Comparison of ENCODE assay signal across 18 cellular contexts in genomic region chr12:67884596-67884995, GRCh38.
DNase-seq lines count a peak whose midpoint lies in the region; ATAC-seq and TF ChIP-seq lines count a peak whose summit lies in the region.
"Had no signal": no experiment of that assay in that cellular context is flagged by ENCODE, and none has a peak within 500 bp of the region (broad histone marks: within the 10 kb centered on the region; RNA-seq: fewer than 3 reads in every experiment).

No MANE protein-coding gene starts in this region.

- peaks cover 28% of the 10 kb centered on the region for H3K4me1 Mint-ChIP-seq in GM23338

- H4K20me1 ChIP-seq in GM23338 (replicated peaks; ENCODE audit: insufficient read depth) = no peaks in the 10 kb centered on the region

- no peaks in the 10 kb centered on the region for H3K36me3 Mint-ChIP-seq in GM23338 (ENCODE audit: low read depth)

- no peak overlapping the region for H3K4me3 ChIP-seq in GM23338
- no peak overlapping the region for H3K4me3 ChIP-seq in skeletal muscle tissue (ENCODE audit: low read length in 3 of 3)
- H3K4me3 ChIP-seq: GM23248, K562, PC-9, SJSA1 had no signal

- no peak overlapping the region for H2AFZ ChIP-seq in GM23338
- H2AFZ ChIP-seq: PC-9 had no signal

- no peak overlapping the region for H3K4me3 Mint-ChIP-seq in GM23338
- H3K4me3 Mint-ChIP-seq: H9 had no signal

- no peaks in the 10 kb centered on the region for H3K79me2 ChIP-seq in GM23338 (replicated peaks; ENCODE audit: insufficient read depth)

- H3K27me3 Mint-ChIP-seq in GM23338 (ENCODE audit: insufficient read depth, low read depth, poor library complexity) = peaks cover 2% of the 10 kb centered on the region

- no peaks in the 10 kb centered on the region for H3K9me3 ChIP-seq in skeletal muscle tissue (ENCODE audit: control insufficient read depth in 3 of 3, low read length in 3 of 3)
- H3K9me3 ChIP-seq: SJSA1 had no signal

- H3K27me3 ChIP-seq in GM23338 (ENCODE audit: insufficient read depth) = no peaks in the 10 kb centered on the region
- H3K27me3 ChIP-seq in skeletal muscle tissue (ENCODE audit: control insufficient read depth in 3 of 3, insufficient read depth in 3 of 3, low read length in 3 of 3) = no peaks in the 10 kb centered on the region
- H3K27me3 ChIP-seq: SJSA1 had no signal

- H3K36me3 ChIP-seq in GM23338 (ENCODE audit: insufficient read depth) = no peaks in the 10 kb centered on the region
- H3K36me3 ChIP-seq in skeletal muscle tissue (ENCODE audit: control insufficient read depth in 3 of 3, insufficient read depth in 3 of 3, low read length in 3 of 3) = no peaks in the 10 kb centered on the region
- H3K36me3 ChIP-seq: SJSA1 had no signal

- H3F3A ChIP-seq in GM23338 (replicated peaks; ENCODE audit: low read depth) = no peaks in the 10 kb centered on the region

- peaks cover 20% of the 10 kb centered on the region for H3K4me1 ChIP-seq in GM23338 (ENCODE audit: insufficient read depth)
- peaks cover 12 to 41% (median 16%) of the 10 kb centered on the region in 3 donors for H3K4me1 ChIP-seq in skeletal muscle tissue (ENCODE audit: control insufficient read depth in 3 of 3, insufficient read depth in 3 of 3, low read length in 3 of 3)

- ATAC-seq in GM23338 (no peak), HG02623 (IDR thresholded peaks at IDR 0.05; ENCODE audit: unreplicated experiment) (no peak)
- ATAC-seq: K562 had no signal

- no peak for TF ChIP-seq CTCF in GM23338 (conservative IDR thresholded peaks at IDR 0.05; ENCODE audit: low read depth in 2 of 2)

- no peak overlapping the region for H3K27ac Mint-ChIP-seq in GM23338
- H3K27ac Mint-ChIP-seq: H9 had no signal

- DNase-seq in GM23338 (ENCODE audit: low spot score) (no peak), glomerular visceral epithelial cell (ENCODE audit: extremely low spot score) (peak; percentile 38), myocyte (ENCODE audit: low read depth) (peak; percentile 9), MV-4-11 (lab: John Stamatoyannopoulos, UW) (no peak), GM03348 (ENCODE audit: low spot score) (no peak)
- DNase-seq: GM23248, H9, Kasumi-1, NCI-H1694, NCI-H2029 treated with DMSO at 0.1 percent for 48 hours, NCI-H526 treated with DMSO at 0.1 percent for 48 hours, PC-9, Right ventricle myocardium superior, RPMI8226 had no signal

- no peaks in the 10 kb centered on the region for H3K9me2 ChIP-seq in GM23338 (ENCODE audit: insufficient read depth)

- no peaks in the 10 kb centered on the region for H3K9me3 Mint-ChIP-seq in GM23338
- H3K9me3 Mint-ChIP-seq: H9 had no signal

- H3K4me2 ChIP-seq in GM23338 = 0 out of 2 replicates have a peak overlapping the region, but pooled peaks have one; percentile 9
- H3K4me2 ChIP-seq: PC-9 had no signal

- H3K27ac ChIP-seq in GM23338 (ENCODE audit: low read depth) (no peak overlapping the region), skeletal muscle tissue (ENCODE audit: low read depth, low read length) (peak overlapping the region; percentile 26)
- H3K27ac ChIP-seq: GM23248, PC-9, SJSA1 had no signal

- H3K9ac ChIP-seq in skeletal muscle tissue (ENCODE audit: low read depth in 1 of 3, low read length in 3 of 3) = no peak overlapping the region
- H3K9ac ChIP-seq: GM23248 had no signal

TF ChIP-seq in GM23338, 12 proteins besides CTCF, POLR2A, EP300 and RAD21 (continues in another document):
- TF ChIP-seq ZNF462 (CRISPR knock-in tag; IDR thresholded peaks at IDR 0.05) (no peak), STAT1 (IDR thresholded peaks at IDR 0.05; ENCODE audit: unreplicated experiment) (no peak), EZH2 (IDR thresholded peaks at IDR 0.05; ENCODE audit: low read depth, unreplicated experiment) (no peak), CREB1 (CRISPR knock-in tag; IDR thresholded peaks at IDR 0.05; ENCODE audit: low read depth) (no peak), NANOG (IDR thresholded peaks at IDR 0.05; ENCODE audit: borderline replicate concordance) (no peak), ZNF331 (CRISPR knock-in tag; IDR thresholded peaks at IDR 0.05; ENCODE audit: low read depth) (no peak), JUNB (IDR thresholded peaks at IDR 0.05; ENCODE audit: unreplicated experiment) (no peak), REST (IDR thresholded peaks at IDR 0.05; ENCODE audit: unreplicated experiment) (no peak), POLR2AphosphoS5 (IDR thresholded peaks at IDR 0.05; ENCODE audit: low read depth) (no peak), ZNF114 (CRISPR knock-in tag; IDR thresholded peaks at IDR 0.05) (no peak), EZH2phosphoT487 (IDR thresholded peaks at IDR 0.05; ENCODE audit: unreplicated experiment) (no peak)

Comparison
In these comparisons a context has a peak if more than half of its experiments do, and no peak if none do; other contexts are left out.
1. DNase-seq: peak in glomerular visceral epithelial cell (single experiment) and myocyte (single experiment); none in GM23338 (single experiment), MV-4-11 (single experiment) and GM03348 (single experiment).